ENCODE assay signal across 25 cellular contexts in genomic region chr2:188570365-188570764, GRCh38.
DNase-seq lines count a peak whose midpoint lies in the region; ATAC-seq and TF ChIP-seq lines count a peak whose summit lies in the region.
"Had no signal": no experiment of that assay in that cellular context is flagged by ENCODE, and none has a peak within 500 bp of the region (broad histone marks: within the 10 kb centered on the region; RNA-seq: fewer than 3 reads in every experiment).

No MANE protein-coding gene starts in this region.

- no peak overlapping the region for H2BK120ac ChIP-seq in IMR-90 (ENCODE audit: low read depth, low read length)

- no CpG with 5 or more reads among the region's 1 CpG for WGBS in IMR-90 (ENCODE audit: extremely low coverage in 2 of 2, insufficient read length in 1 of 2), 2 experiments

- in situ Hi-C loops in IMR-90 (cut with MboI; ENCODE audit: low sequenced_read_pairs), result no loop called here

- no peak overlapping the region for H3K27ac Mint-ChIP-seq in activated T-helper 1 cell treated with anti-CD3 and anti-CD28 coated beads, Interleukin-12 subunit alpha, Interleukin-12 subunit beta, Interleukin-2, Interleukin-4 antibody, amounts not matched to agents 30 ng/mL and 10 ng/mL and 1 ng/mL, durations not matched to agents 14 hours and 24 hours and 36 hours
- H3K27ac Mint-ChIP-seq: CD4-positive, alpha-beta memory T cell; GM23338; HFFc6; IgD-negative memory B cell had no signal

- H3K9ac ChIP-seq in IMR-90 (ENCODE audit: low read depth, low read length), result no peak overlapping the region

- H3K23ac ChIP-seq in IMR-90 (ENCODE audit: low read depth, low read length), result no peak overlapping the region

- no peak overlapping the region for H4K8ac ChIP-seq in IMR-90 (ENCODE audit: low read depth in 2 of 2, low read length in 2 of 2)

- no peaks in the 10 kb centered on the region for H3K36me3 Mint-ChIP-seq in activated T-helper 1 cell treated with anti-CD3 and anti-CD28 coated beads, Interleukin-12 subunit alpha, Interleukin-12 subunit beta, Interleukin-2, Interleukin-4 antibody, amounts not matched to agents 30 ng/mL and 10 ng/mL and 1 ng/mL, durations not matched to agents 14 hours and 24 hours and 36 hours (ENCODE audit: low read depth)
- H3K36me3 Mint-ChIP-seq: CD4-positive, alpha-beta memory T cell; IgD-negative memory B cell had no signal

- TF ChIP-seq POLR2A in IMR-90 (IDR thresholded peaks at IDR 0.05; ENCODE audit: low read depth, low read length), result no peak
- TF ChIP-seq POLR2A in vagina (IDR thresholded peaks at IDR 0.05), result no peak

- H3K27ac ChIP-seq in IMR-90 (ENCODE audit: insufficient read depth, low read length) (no peak overlapping the region), VCaP (peak overlapping the region; percentile 83), vagina (peak overlapping the region; percentile 80)
- H3K27ac ChIP-seq: SJCRH30 had no signal

- no peaks in the 10 kb centered on the region for H3K4me1 Mint-ChIP-seq in activated T-helper 1 cell treated with anti-CD3 and anti-CD28 coated beads, Interleukin-12 subunit alpha, Interleukin-12 subunit beta, Interleukin-2, Interleukin-4 antibody, amounts not matched to agents 30 ng/mL and 10 ng/mL and 1 ng/mL, durations not matched to agents 14 hours and 24 hours and 36 hours (ENCODE audit: low read depth)
- H3K4me1 Mint-ChIP-seq: CD4-positive, alpha-beta memory T cell; GM23338; IgD-negative memory B cell had no signal

- H3K18ac ChIP-seq in IMR-90 (ENCODE audit: low read depth, low read length), result no peak overlapping the region

- no peak overlapping the region for H2AK5ac ChIP-seq in IMR-90 (ENCODE audit: low read depth, low read length)

- ATAC-seq in IMR-90 (ENCODE audit: low read depth), result no peak
- ATAC-seq in HG02763 (IDR thresholded peaks at IDR 0.05; ENCODE audit: unreplicated experiment), result no peak
- ATAC-seq: GM23338, PC-3, Right ventricle myocardium inferior had no signal

- intact Hi-C loops in IMR-90 (cut with micrococcal nuclease) (no loop called here), vagina (cut with DNase I) (no loop called here)
- intact Hi-C loops in activated T-helper 1 cell treated with anti-CD3 and anti-CD28 coated beads, Interleukin-12 subunit alpha, Interleukin-12 subunit beta, Interleukin-2, Interleukin-4 antibody, amounts not matched to agents 30 ng/mL and 10 ng/mL and 1 ng/mL, durations not matched to agents 14 hours and 24 hours and 36 hours (cut with micrococcal nuclease), result no loop called here

- H4K20me1 ChIP-seq in IMR-90 (ENCODE audit: insufficient read depth, low read length), result no peaks in the 10 kb centered on the region

- no peaks in the 10 kb centered on the region for H3K9me3 Mint-ChIP-seq in activated T-helper 1 cell treated with anti-CD3 and anti-CD28 coated beads, Interleukin-12 subunit alpha, Interleukin-12 subunit beta, Interleukin-2, Interleukin-4 antibody, amounts not matched to agents 30 ng/mL and 10 ng/mL and 1 ng/mL, durations not matched to agents 14 hours and 24 hours and 36 hours
- H3K9me3 Mint-ChIP-seq: CD4-positive, alpha-beta memory T cell; GM23338; HFFc6 had no signal

- dilution Hi-C loops in IMR-90 (cut with HindIII; ENCODE audit: low sequenced_read_pairs, unreplicated experiment), result no loop called here

- no peak for TF ChIP-seq RAD21 in IMR-90 (IDR thresholded peaks at IDR 0.05; ENCODE audit: low read length)

- peak; percentile 20 for DNase-seq in IMR-90
- peak; percentile 73 for DNase-seq in fibroblast of peridontal ligament (ENCODE audit: extremely low read depth)
- no peak for DNase-seq in vagina (ENCODE audit: extremely low spot score in 2 of 2)
- DNase-seq in NCI-H1694 (lab: John Stamatoyannopoulos, UW), result no peak
- DNase-seq in activated T-helper 1 cell treated with anti-CD3 and anti-CD28 coated beads, Interleukin-12 subunit alpha, Interleukin-12 subunit beta, Interleukin-2, Interleukin-4 antibody, amounts not matched to agents 30 ng/mL and 10 ng/mL and 1 ng/mL, durations not matched to agents 14 hours and 24 hours and 36 hours (ENCODE audit: low spot score), result no peak
- DNase-seq: C1 segment of cervical spinal cord; CD4-positive, alpha-beta memory T cell; COR-L47; DMS53; HFFc6; NCI-H1092 treated with DMSO at 0.1 percent for 48 hours; NCI-H1436; NCI-H187 treated with DMSO at 0.1 percent for 48 hours; NCI-H446; NCI-H524 treated with DMSO at 0.1 percent for 48 hours; NCI-H82; NK-92 treated with Interleukin-12 subunit alpha and Interleukin-12 subunit beta, amount 100 ng/mL, for 24 hours; PC-3; SJCRH30 had no signal

- H2BK5ac ChIP-seq in IMR-90 (ENCODE audit: low read depth, low read length, poor library complexity, severe bottlenecking), result no peak overlapping the region

- no peak overlapping the region for H2BK15ac ChIP-seq in IMR-90 (ENCODE audit: low read depth, low read length)

- no TSS peak for BruUV-seq in IMR-90 (replicated peaks; lab: Mats Ljungman, UMichigan)

- no peaks in the 10 kb centered on the region for H3K4me1 ChIP-seq in IMR-90 (ENCODE audit: control insufficient read depth, insufficient read depth, low read length)
- H3K4me1 ChIP-seq in vagina, result peaks cover 15% of the 10 kb centered on the region
- H3K4me1 ChIP-seq: HAP-1 had no signal

- H2AK9ac ChIP-seq in IMR-90 (replicated peaks; ENCODE audit: low read depth, low read length, poor library complexity), result no peak overlapping the region

- H3K9me3 ChIP-seq in IMR-90 (ENCODE audit: control insufficient read depth, insufficient read depth, low read length) (no peaks in the 10 kb centered on the region), vagina (no peaks in the 10 kb centered on the region)
- H3K9me3 ChIP-seq: HAP-1, SJCRH30 had no signal

- no peak overlapping the region for H2BK20ac ChIP-seq in IMR-90 (ENCODE audit: low read depth, low read length)

- no peak overlapping the region for H3K4me3 Mint-ChIP-seq in activated T-helper 1 cell treated with anti-CD3 and anti-CD28 coated beads, Interleukin-12 subunit alpha, Interleukin-12 subunit beta, Interleukin-2, Interleukin-4 antibody, amounts not matched to agents 30 ng/mL and 10 ng/mL and 1 ng/mL, durations not matched to agents 14 hours and 24 hours and 36 hours
- H3K4me3 Mint-ChIP-seq: CD4-positive, alpha-beta memory T cell; GM23338; HFFc6; IgD-negative memory B cell had no signal

- H4K5ac ChIP-seq in IMR-90 (ENCODE audit: low read depth, low read length), result no peak overlapping the region

- H4K91ac ChIP-seq in IMR-90 (ENCODE audit: insufficient read depth, low read depth, low read length), result no peak overlapping the region

- H3K14ac ChIP-seq in IMR-90 (replicated peaks; ENCODE audit: low read depth, low read length), result no peak overlapping the region

- TF ChIP-seq CTCF in IMR-90 (conservative IDR thresholded peaks at IDR 0.05; ENCODE audit: low read depth, low read length) (no peak), VCaP (conservative IDR thresholded peaks at IDR 0.05) (no peak), vagina (IDR thresholded peaks at IDR 0.05) (no peak)

- H3K79me1 ChIP-seq in IMR-90 (ENCODE audit: low read depth in 1 of 2, low read length in 2 of 2), result no peaks in the 10 kb centered on the region

- H3K9me1 ChIP-seq in IMR-90 (ENCODE audit: insufficient read depth, low read length), result no peaks in the 10 kb centered on the region

- no peak overlapping the region for H2AFZ ChIP-seq in IMR-90 (replicated peaks; ENCODE audit: low read length, poor library complexity)
- H2AFZ ChIP-seq: GM23338 had no signal

- no peak overlapping the region for H3K4ac ChIP-seq in IMR-90 (ENCODE audit: low read depth, low read length)

- H3K56ac ChIP-seq in IMR-90 (ENCODE audit: extremely low read depth, insufficient read depth, low read length), result no peak overlapping the region

- H3K27me3 ChIP-seq in IMR-90 (ENCODE audit: control insufficient read depth, insufficient read depth, low read length), result no peaks in the 10 kb centered on the region
- H3K27me3 ChIP-seq in vagina, result no peaks in the 10 kb centered on the region
- H3K27me3 ChIP-seq: SJCRH30 had no signal

- H3K4me3 ChIP-seq in IMR-90 (ENCODE audit: insufficient read depth, low read depth, low read length), result no peak overlapping the region
- no peak overlapping the region for H3K4me3 ChIP-seq in vagina
- H3K4me3 ChIP-seq: GM23338, HAP-1, SJCRH30 had no signal

- no peak overlapping the region for H3K4me2 ChIP-seq in IMR-90 (ENCODE audit: low read depth, low read length)
- H3K4me2 ChIP-seq: GM23338 had no signal

- H3K27me3 Mint-ChIP-seq in activated T-helper 1 cell treated with anti-CD3 and anti-CD28 coated beads, Interleukin-12 subunit alpha, Interleukin-12 subunit beta, Interleukin-2, Interleukin-4 antibody, amounts not matched to agents 30 ng/mL and 10 ng/mL and 1 ng/mL, durations not matched to agents 14 hours and 24 hours and 36 hours (ENCODE audit: insufficient read depth), result no peaks in the 10 kb centered on the region
- H3K27me3 Mint-ChIP-seq: CD4-positive, alpha-beta memory T cell; IgD-negative memory B cell had no signal

- H3K36me3 ChIP-seq in IMR-90 (ENCODE audit: control insufficient read depth, insufficient read depth, low read length) (0 out of 2 replicates have a peak, but pooled peaks cover 1% of the 10 kb centered on the region), vagina (no peaks in the 10 kb centered on the region)
- H3K36me3 ChIP-seq: HAP-1 had no signal

- POLR2A ChIA-PET in IMR-90 (lab: Charles Lee; ENCODE audit: unreplicated experiment), result no interaction called here

- CTCF ChIA-PET in IMR-90 (lab: Yijun Ruan, JAX), result no interaction called here

TF ChIP-seq in IMR-90, 13 proteins besides CTCF, POLR2A, EP300 and RAD21 (continues in another document):
- TF ChIP-seq, protein P1, sequence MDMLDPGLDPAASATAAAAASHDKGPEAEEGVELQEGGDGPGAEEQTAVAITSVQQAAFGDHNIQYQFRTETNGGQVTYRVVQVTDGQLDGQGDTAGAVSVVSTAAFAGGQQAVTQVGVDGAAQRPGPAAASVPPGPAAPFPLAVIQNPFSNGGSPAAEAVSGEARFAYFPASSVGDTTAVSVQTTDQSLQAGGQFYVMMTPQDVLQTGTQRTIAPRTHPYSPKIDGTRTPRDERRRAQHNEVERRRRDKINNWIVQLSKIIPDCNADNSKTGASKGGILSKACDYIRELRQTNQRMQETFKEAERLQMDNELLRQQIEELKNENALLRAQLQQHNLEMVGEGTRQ (IDR thresholded peaks at IDR 0.05; ENCODE audit: low read depth, low read length), result no peak
- TF ChIP-seq, protein P2, sequence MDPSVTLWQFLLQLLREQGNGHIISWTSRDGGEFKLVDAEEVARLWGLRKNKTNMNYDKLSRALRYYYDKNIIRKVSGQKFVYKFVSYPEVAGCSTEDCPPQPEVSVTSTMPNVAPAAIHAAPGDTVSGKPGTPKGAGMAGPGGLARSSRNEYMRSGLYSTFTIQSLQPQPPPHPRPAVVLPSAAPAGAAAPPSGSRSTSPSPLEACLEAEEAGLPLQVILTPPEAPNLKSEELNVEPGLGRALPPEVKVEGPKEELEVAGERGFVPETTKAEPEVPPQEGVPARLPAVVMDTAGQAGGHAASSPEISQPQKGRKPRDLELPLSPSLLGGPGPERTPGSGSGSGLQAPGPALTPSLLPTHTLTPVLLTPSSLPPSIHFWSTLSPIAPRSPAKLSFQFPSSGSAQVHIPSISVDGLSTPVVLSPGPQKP (IDR thresholded peaks at IDR 0.05; ENCODE audit: borderline replicate concordance, low read depth, low read length), result no peak
- no peak for TF ChIP-seq CEBPB (IDR thresholded peaks at IDR 0.05; ENCODE audit: low read depth, low read length)
- TF ChIP-seq NFE2L2 (IDR thresholded peaks at IDR 0.05; ENCODE audit: low read depth, low read length), result no peak
- no peak for TF ChIP-seq MXI1 (IDR thresholded peaks at IDR 0.05; ENCODE audit: borderline replicate concordance, low read depth, low read length)

Comparison
In these comparisons a context has a peak if more than half of its experiments do, and no peak if none do; other contexts are left out.
1. DNase-seq: peak in IMR-90 (single experiment) and fibroblast of peridontal ligament (single experiment); none in vagina (0 of 2), NCI-H1694 (single experiment) and activated T-helper 1 cell treated with anti-CD3 and anti-CD28 coated beads, Interleukin-12 subunit alpha, Interleukin-12 subunit beta, Interleukin-2, Interleukin-4 antibody, amounts not matched to agents 30 ng/mL and 10 ng/mL and 1 ng/mL, durations not matched to agents 14 hours and 24 hours and 36 hours (single experiment).